Comparison of ENCODE assay signal across 28 cellular contexts in the genomic region with DNA sequence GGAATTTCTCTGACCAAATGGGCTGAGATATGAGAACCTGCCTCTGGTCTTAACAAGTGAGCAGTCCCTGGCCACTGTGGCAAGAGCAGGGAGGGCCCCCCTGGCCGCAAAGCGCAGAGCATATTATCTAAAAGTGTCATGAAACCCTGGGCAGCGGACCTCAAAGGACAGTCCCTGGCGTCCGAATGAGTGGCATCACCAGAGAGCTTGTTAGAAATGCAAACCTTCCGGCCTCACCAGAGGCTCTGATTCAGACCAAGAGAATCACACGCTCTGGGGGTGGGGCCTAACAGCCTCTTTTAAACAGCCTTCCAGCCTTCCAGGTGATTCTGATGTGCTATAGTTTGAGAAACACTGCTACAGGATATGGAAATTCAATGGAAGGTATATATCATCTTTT.
DNase-seq lines count a peak whose midpoint lies in the region; ATAC-seq and TF ChIP-seq lines count a peak whose summit lies in the region.
"Had no signal": no experiment of that assay in that cellular context is flagged by ENCODE, and none has a peak within 500 bp of the region (broad histone marks: within the 10 kb centered on the region; RNA-seq: fewer than 3 reads in every experiment).

No MANE protein-coding gene starts in this region.

- no peaks in the 10 kb centered on the region for H3K9me3 ChIP-seq in RWPE2 (ENCODE audit: severe bottlenecking)
- H3K9me3 ChIP-seq: A549, body of pancreas, lower lobe of right lung, MG63, mucosa of descending colon, SK-N-SH, thyroid gland had no signal

- TF ChIP-seq CTCF in GM12865 (IDR thresholded peaks at IDR 0.05; ENCODE audit: insufficient read depth, low read depth, low read length, missing control alignments) (no peak), RWPE2 (IDR thresholded peaks at IDR 0.05; ENCODE audit: poor library complexity, severe bottlenecking) (no peak)

- peaks cover 8% of the 10 kb centered on the region; the same call in 1 of the 2 replicates for H3K36me3 ChIP-seq in RWPE2 (ENCODE audit: low read depth)
- H3K36me3 ChIP-seq: lower lobe of right lung, MG63, thyroid gland had no signal

- H3K27ac ChIP-seq in RWPE2 (ENCODE audit: poor library complexity, severe bottlenecking) = no peak overlapping the region
- H3K27ac ChIP-seq: A549, body of pancreas, lower lobe of right lung, thyroid gland had no signal

- H3K27me3 ChIP-seq in RWPE2 (ENCODE audit: insufficient read depth, poor library complexity, severe bottlenecking) = no peaks in the 10 kb centered on the region
- H3K27me3 ChIP-seq: body of pancreas, MG63, thyroid gland had no signal

- peak; percentile 51 for ATAC-seq in HG02885 (IDR thresholded peaks at IDR 0.05; ENCODE audit: poor library complexity, unreplicated experiment)
- ATAC-seq in RWPE2 (ENCODE audit: low read depth) = peak; percentile 71
- no peak for ATAC-seq in HG02798 (IDR thresholded peaks at IDR 0.05; ENCODE audit: poor library complexity, unreplicated experiment)
- ATAC-seq: A549; body of pancreas; lower lobe of right lung; mucosa of descending colon; stimulated activated naive CD8-positive, alpha-beta T cell treated with anti-CD3 and anti-CD28 coated beads, Interleukin-15, amount 100 ng/mL, for 72 hours; T-helper 17 cell had no signal

- DNase-seq in GM12865 (ENCODE audit: low read depth) = peak; percentile 28
- DNase-seq in RWPE2 (ENCODE audit: low spot score) = no peak
- peak; percentile 21 for DNase-seq in kidney glomerular epithelial cell (lab: John Stamatoyannopoulos, UW)
- DNase-seq in hippocampal formation (lab: John Stamatoyannopoulos, UW) = no peak
- DNase-seq in NCI-H526 (lab: John Stamatoyannopoulos, UW) = no peak
- no peak for DNase-seq in OCI-M2 (lab: John Stamatoyannopoulos, UW; ENCODE audit: unreplicated experiment)
- DNase-seq: activated CD4-positive, alpha-beta T cell treated with anti-CD3 and anti-CD28 coated beads for 48 hours; activated gamma-delta T cell treated with Interleukin-2 at 50 U/mL for 16 hours; activated T-cell treated with anti-CD3 and anti-CD28 coated beads, Interleukin-2, amount 50 U/mL, for 24 hours; body of pancreas; CD4-positive, alpha-beta memory T cell; DMS 273 treated with DMSO at 0.1 percent for 48 hours; KBM-7; lower lobe of right lung; MG63; mucosa of descending colon; NCI-H1417; NCI-H2081 treated with DMSO at 0.1 percent for 48 hours; NCI-H446; NCI-H82; SK-N-SH; small intestine; stimulated activated naive CD8-positive, alpha-beta T cell treated with anti-CD3 and anti-CD28 coated beads, Interleukin-15, amount 100 ng/mL, for 72 hours; T-helper 17 cell; thyroid gland had no signal

- H3K4me3 ChIP-seq in GM12865 (ENCODE audit: low read depth, low read length) = no peak overlapping the region
- H3K4me3 ChIP-seq in RWPE2 (ENCODE audit: severe bottlenecking) = no peak overlapping the region
- H3K4me3 ChIP-seq: A549, body of pancreas, lower lobe of right lung, MG63, mucosa of descending colon, thyroid gland had no signal

- peaks cover 3% of the 10 kb centered on the region for H3K4me1 ChIP-seq in RWPE2 (ENCODE audit: insufficient read depth, poor library complexity, severe bottlenecking)
- H3K4me1 ChIP-seq: lower lobe of right lung had no signal

Comparison
In these comparisons a context has a peak if more than half of its experiments do, and no peak if none do; other contexts are left out.
1. DNase-seq: peak in GM12865 (single experiment) and kidney glomerular epithelial cell (single experiment); none in RWPE2 (single experiment), hippocampal formation (0 of 2), NCI-H526 (0 of 2) and OCI-M2 (single experiment).